1 cellular context compared by ENCODE assay signal in genomic region chr2:106127282-106127771, GRCh38.
TF ChIP-seq lines count a peak whose summit lies in the region.

No MANE protein-coding gene starts in this region.

TF ChIP-seq in SK-N-SH treated with all-trans-retinoic acid at 6 μM for 48 hours, 23 proteins besides CTCF, POLR2A, EP300 and RAD21 (continued from another document):
- TF ChIP-seq RARB (CRISPR knock-in tag; IDR thresholded peaks at IDR 0.05) (no peak), ZFP3 (CRISPR knock-in tag; IDR thresholded peaks at IDR 0.05) (no peak), BACH2 (CRISPR knock-in tag; IDR thresholded peaks at IDR 0.05; ENCODE audit: borderline replicate concordance) (no peak), TCF4 (CRISPR knock-in tag; IDR thresholded peaks at IDR 0.05; ENCODE audit: borderline replicate concordance) (no peak)
